In genomic region chr2:45643543-45644542, GRCh38 we compare ENCODE assay signal across 8 cellular contexts. TPM values are rescaled to one million over a fixed set of nuclear protein-coding genes. Genes with fewer than 3 reads are reported as not detected.
DNase-seq lines count a peak whose midpoint lies in the region; ATAC-seq, FAIRE-seq and TF ChIP-seq lines count a peak whose summit lies in the region.

No MANE protein-coding gene starts in this region.

- H3K36me3 ChIP-seq in KMS-11 (ENCODE audit: insufficient read depth) (no peaks in the 10 kb centered on the region), astrocyte (ENCODE audit: insufficient read depth, low read length) (no peaks in the 10 kb centered on the region)

- TF ChIP-seq CTCF in KMS-11 (conservative IDR thresholded peaks at IDR 0.05; ENCODE audit: low read depth, low read length), result peak; percentile 91
- TF ChIP-seq CTCF in astrocyte (IDR thresholded peaks at IDR 0.05; ENCODE audit: insufficient read depth, low read depth, low read length), result peak; percentile 53

- peak; percentile 78 for ATAC-seq in GM21423 (IDR thresholded peaks at IDR 0.05; ENCODE audit: unreplicated experiment)
- peak; percentile 95 to 99 (median 98) for ATAC-seq in T-cell (replicated peaks in 1 of 4)
- ATAC-seq in HG02870 (IDR thresholded peaks at IDR 0.05; ENCODE audit: unreplicated experiment), result no peak

- H3K4me1 Mint-ChIP-seq in T-cell, result peaks cover 8 to 16% (median 10%) of the 10 kb centered on the region in 3 donors
- no peaks in the 10 kb centered on the region for H3K4me1 Mint-ChIP-seq in astrocyte (ENCODE audit: low read depth, unreplicated experiment)

- H3K4me1 ChIP-seq in KMS-11 (ENCODE audit: low read depth, poor library complexity, severe bottlenecking), result no peaks in the 10 kb centered on the region
- peaks cover 5% of the 10 kb centered on the region for H3K4me1 ChIP-seq in astrocyte (ENCODE audit: insufficient read depth, low read length)

- H4K20me1 ChIP-seq in KMS-11 (ENCODE audit: insufficient read depth) (no peaks in the 10 kb centered on the region), astrocyte (ENCODE audit: insufficient read depth, low read length) (peaks cover 6% of the 10 kb centered on the region)

- H3K4me3 Mint-ChIP-seq in T-cell (peak overlapping the region; percentile 36 to 64 (median 46)), astrocyte (ENCODE audit: unreplicated experiment) (no peak overlapping the region)

- no peak overlapping the region for H3K27ac ChIP-seq in KMS-11
- H3K27ac ChIP-seq in astrocyte (ENCODE audit: low read depth, low read length), result no peak overlapping the region

- FAIRE-seq in astrocyte (lab: Jason Lieb, UNC), result no peak

- H3K9ac ChIP-seq in KMS-11 (no peak overlapping the region; the same call in 1 of the 2 replicates), astrocyte (ENCODE audit: low read length) (peak overlapping the region; percentile 81)

- DNase-seq in D341Med (ENCODE audit: low spot score), result peak; percentile 94
- DNase-seq in T-cell, result peak in 33 of 34 experiments; percentile 20 to 79 (median 65)
- no peak for DNase-seq in astrocyte (ENCODE audit: low read depth)
- peak; percentile 22 to 27 for DNase-seq in hippocampal formation (lab: John Stamatoyannopoulos, UW)
- DNase-seq in retina, result peak; percentile 93

- H3K4me3 ChIP-seq in KMS-11 (IDR thresholded peaks at IDR 0.05; ENCODE audit: insufficient read depth, low read depth, low read length), result peak overlapping the region; percentile 62
- H3K4me3 ChIP-seq in astrocyte (ENCODE audit: insufficient read depth, low read depth, low read length), result peak overlapping the region; percentile 53

- H2AFZ ChIP-seq in KMS-11 (ENCODE audit: low read depth), result peak overlapping the region; percentile 66
- peak overlapping the region; percentile 85 for H2AFZ ChIP-seq in astrocyte (ENCODE audit: low read depth, low read length)

- H3K36me3 Mint-ChIP-seq in T-cell (no peaks in the 10 kb centered on the region), astrocyte (ENCODE audit: low read depth, unreplicated experiment) (peaks cover 3% of the 10 kb centered on the region)

- CTCF ChIA-PET in T-cell (lab: Charles Lee), result interaction anchor here (0.6 to 2.7 kb wide), 6 partner anchors 135 to 1123 kb away, joined by 3 to 29 read pairs (median 4); no protein-coding TSS in a partner anchor

- H3K9me3 Mint-ChIP-seq in T-cell (no peaks in the 10 kb centered on the region), astrocyte (ENCODE audit: unreplicated experiment) (peaks cover 2% of the 10 kb centered on the region)

- no peaks in the 10 kb centered on the region for H3K9me3 ChIP-seq in astrocyte (ENCODE audit: insufficient read depth, low read depth, low read length)

- POLR2A ChIA-PET in T-cell (lab: Charles Lee), result no interaction called here

- peak overlapping the region; percentile 73 for H3K4me2 ChIP-seq in KMS-11
- peak overlapping the region; percentile 96 for H3K4me2 ChIP-seq in astrocyte (ENCODE audit: low read length)

- H3K79me2 ChIP-seq in KMS-11 (ENCODE audit: insufficient read depth, low read depth) (no peaks in the 10 kb centered on the region), astrocyte (ENCODE audit: insufficient read depth, low read length) (no peaks in the 10 kb centered on the region)

- H3K27ac Mint-ChIP-seq in T-cell (peak overlapping the region in 1 of 2 donors; percentile 31), astrocyte (ENCODE audit: unreplicated experiment) (no peak overlapping the region)

- H3K27me3 ChIP-seq in KMS-11 (ENCODE audit: insufficient read depth, low read depth) (no peaks in the 10 kb centered on the region; the same call in 1 of the 2 replicates), astrocyte (ENCODE audit: insufficient read depth, low read length) (peaks cover 30% of the 10 kb centered on the region)

- H3K27me3 Mint-ChIP-seq in T-cell, result peaks cover 17 to 20% of the 10 kb centered on the region in 2 donors
- H3K27me3 Mint-ChIP-seq in astrocyte (ENCODE audit: low read depth, unreplicated experiment), result peaks cover 62% of the 10 kb centered on the region

RNA-seq across cellular contexts. Expression of gene PRKCE, which starts 7.6 kb away (rescaled TPM):
- total RNA-seq in T-cell (10 to 100 TPM; 16.5 to 29.8 (median 23.4) TPM), astrocyte (11.2 and 12.8 TPM in 2 replicates)

RNA-seq across cellular contexts. Expression of gene SRBD1, which starts 32.8 kb away (rescaled TPM):
- total RNA-seq in T-cell, result 10 to 100 TPM; 16.1 to 22.8 (median 20.7) TPM
- total RNA-seq in astrocyte, result 9.3 and 9.5 TPM in 2 replicates
